In the genomic region with DNA sequence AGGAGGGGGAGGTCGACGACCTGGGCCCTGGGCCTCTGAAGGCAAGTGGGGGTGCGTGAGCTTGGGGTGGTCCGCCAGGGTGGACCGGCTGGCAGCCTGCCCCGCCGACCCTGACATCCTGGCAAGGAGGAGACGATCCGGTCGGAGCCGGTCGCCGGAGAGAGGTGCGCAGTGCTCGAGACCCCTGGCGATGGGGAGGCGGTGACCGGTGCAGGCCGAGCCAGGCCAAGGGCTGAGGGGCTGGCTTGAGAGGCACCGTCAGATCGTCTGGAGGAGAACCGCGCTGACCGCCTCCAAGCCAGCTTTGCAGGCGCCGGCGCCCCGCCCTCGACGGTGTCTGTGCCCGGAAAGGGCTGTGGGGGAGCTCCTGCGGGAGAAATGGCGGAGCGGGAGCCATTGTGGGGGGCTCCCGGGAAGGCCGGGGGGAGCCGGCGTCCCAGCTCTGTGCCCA, we compare ENCODE assay signal across 8 cellular contexts. TPM values are rescaled to one million over a fixed set of nuclear protein-coding genes. Genes with fewer than 3 reads are reported as not detected.
DNase-seq lines count a peak whose midpoint lies in the region; ATAC-seq and TF ChIP-seq lines count a peak whose summit lies in the region.

No MANE protein-coding gene starts in this region.

- H2AFZ ChIP-seq in neuron (ENCODE audit: low read depth, low read length) = no peak overlapping the region

- peak; percentile 60 for ATAC-seq in activated CD8-positive, alpha-beta memory T cell treated with anti-CD3 and anti-CD28 coated beads, Interleukin-2, amount 10 ng/mL, durations not matched to agents 7 days and 5 days
- ATAC-seq in GM21360 (IDR thresholded peaks at IDR 0.05; ENCODE audit: unreplicated experiment) (no peak), HG02678 (IDR thresholded peaks at IDR 0.05; ENCODE audit: unreplicated experiment) (no peak)

- no peaks in the 10 kb centered on the region for H3K36me3 Mint-ChIP-seq in activated CD8-positive, alpha-beta memory T cell treated with anti-CD3 and anti-CD28 coated beads, Interleukin-2, amount 10 ng/mL, durations not matched to agents 7 days and 5 days

- H3K27me3 Mint-ChIP-seq in activated CD8-positive, alpha-beta memory T cell treated with anti-CD3 and anti-CD28 coated beads, Interleukin-2, amount 10 ng/mL, durations not matched to agents 7 days and 5 days = no peaks in the 10 kb centered on the region

- H3K9me3 Mint-ChIP-seq in activated CD8-positive, alpha-beta memory T cell treated with anti-CD3 and anti-CD28 coated beads, Interleukin-2, amount 10 ng/mL, durations not matched to agents 7 days and 5 days (ENCODE audit: low read depth) = no peaks in the 10 kb centered on the region

- no peaks in the 10 kb centered on the region for H3K36me3 ChIP-seq in neuron (ENCODE audit: insufficient read depth, low read length)

- peak; percentile 8 for DNase-seq in GM20000 (ENCODE audit: low spot score)
- no peak for DNase-seq in activated CD8-positive, alpha-beta memory T cell treated with anti-CD3 and anti-CD28 coated beads, Interleukin-2, amount 10 ng/mL, durations not matched to agents 7 days and 5 days
- peak; percentile 6 for DNase-seq in fibroblast of the aortic adventitia (ENCODE audit: low read depth)
- DNase-seq in AML-193 (lab: John Stamatoyannopoulos, UW) = no peak
- DNase-seq in superior temporal gyrus (ENCODE audit: extremely low spot score) = no peak

- H3K4me3 Mint-ChIP-seq in activated CD8-positive, alpha-beta memory T cell treated with anti-CD3 and anti-CD28 coated beads, Interleukin-2, amount 10 ng/mL, durations not matched to agents 7 days and 5 days = peak overlapping the region; percentile 64

- TF ChIP-seq CTCF in GM20000 (IDR thresholded peaks at IDR 0.05; ENCODE audit: extremely low read depth, missing control alignments) (no peak), fibroblast of the aortic adventitia (IDR thresholded peaks at IDR 0.05; ENCODE audit: insufficient read depth, low read length) (no peak)

- H3K4me1 Mint-ChIP-seq in activated CD8-positive, alpha-beta memory T cell treated with anti-CD3 and anti-CD28 coated beads, Interleukin-2, amount 10 ng/mL, durations not matched to agents 7 days and 5 days = peaks cover 2% of the 10 kb centered on the region

- H3K4me1 ChIP-seq in neuron (ENCODE audit: insufficient read depth, low read length) = no peaks in the 10 kb centered on the region

- no peak overlapping the region for H3K27ac Mint-ChIP-seq in activated CD8-positive, alpha-beta memory T cell treated with anti-CD3 and anti-CD28 coated beads, Interleukin-2, amount 10 ng/mL, durations not matched to agents 7 days and 5 days

- H3K9me3 ChIP-seq in neuron (ENCODE audit: low read length) = no peaks in the 10 kb centered on the region

- CTCF ChIA-PET in activated CD8-positive, alpha-beta memory T cell treated with anti-CD3 and anti-CD28 coated beads, Interleukin-2, amount 10 ng/mL, durations not matched to agents 7 days and 5 days (lab: Charles Lee) = no interaction called here

- peak overlapping the region; percentile 66 for H3K4me3 ChIP-seq in fibroblast of the aortic adventitia (ENCODE audit: low read depth, low read length)
- H3K4me3 ChIP-seq in neuron (ENCODE audit: low read length) = peak overlapping the region; percentile 38

- no peaks in the 10 kb centered on the region for H3K27me3 ChIP-seq in neuron (ENCODE audit: insufficient read depth, low read length)

RNA-seq across cellular contexts. Expression of a gene that starts 25.6 kb away (rescaled TPM):
- total RNA-seq in activated CD8-positive, alpha-beta memory T cell treated with anti-CD3 and anti-CD28 coated beads, Interleukin-2, amount 10 ng/mL, durations not matched to agents 7 days and 5 days = 1 to 10 TPM; 2.0 to 2.4 TPM
- 5.3 and 10.7 TPM in 2 replicates for total RNA-seq in fibroblast of the aortic adventitia (ENCODE audit: low replicate concordance)

RNA-seq across cellular contexts. Expression of a gene that starts 33.9 kb away (rescaled TPM):
- under 1 TPM; 0.15 to 0.21 TPM for total RNA-seq in activated CD8-positive, alpha-beta memory T cell treated with anti-CD3 and anti-CD28 coated beads, Interleukin-2, amount 10 ng/mL, durations not matched to agents 7 days and 5 days
- total RNA-seq in fibroblast of the aortic adventitia (ENCODE audit: low replicate concordance) = 13.6 and 18.6 TPM in 2 replicates

Comparison
In these comparisons a context has a peak if more than half of its experiments do, and no peak if none do; other contexts are left out.
1. DNase-seq: peak in GM20000 (single experiment) and fibroblast of the aortic adventitia (single experiment); none in activated CD8-positive, alpha-beta memory T cell treated with anti-CD3 and anti-CD28 coated beads, Interleukin-2, amount 10 ng/mL, durations not matched to agents 7 days and 5 days (single experiment), AML-193 (0 of 2) and superior temporal gyrus (single experiment).
2. RNA of a gene that starts 33.9 kb away (total RNA-seq): 13.6 to 18.6 TPM in fibroblast of the aortic adventitia; 0.15 to 0.21 TPM in activated CD8-positive, alpha-beta memory T cell treated with anti-CD3 and anti-CD28 coated beads, Interleukin-2, amount 10 ng/mL, durations not matched to agents 7 days and 5 days; every median in the first group is over 10 times any median in the second.